ENCODE assay signal across 24 cellular contexts in the genomic region with DNA sequence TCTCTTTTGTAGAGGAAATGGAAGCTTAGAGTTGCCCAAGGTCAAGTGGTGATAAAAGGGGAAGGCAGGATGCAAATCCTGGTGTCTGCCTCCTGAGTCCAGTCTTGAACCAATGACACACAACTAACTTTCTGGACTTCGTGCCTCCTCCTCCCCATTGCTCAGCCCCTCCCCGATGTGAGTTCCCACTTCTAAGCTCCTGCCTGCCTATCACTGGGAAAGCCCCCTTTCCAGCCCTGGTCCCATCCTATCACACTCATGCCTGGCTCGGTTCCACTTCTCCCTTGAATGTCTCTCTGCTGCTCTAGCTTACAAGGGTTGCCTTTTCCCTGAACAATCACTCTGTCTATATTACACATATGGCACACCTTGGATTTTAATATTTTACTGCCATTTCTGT.
"Had no signal": no experiment of that assay in that cellular context is flagged by ENCODE, and none has a peak within 500 bp of the region (broad histone marks: within the 10 kb centered on the region; RNA-seq: fewer than 3 reads in every experiment).

No MANE protein-coding gene starts in this region.

- FAIRE-seq: small intestine had no signal

- H3K4me1 ChIP-seq: breast epithelium, sigmoid colon, suprapubic skin, tibial artery had no signal

- H3K27ac Mint-ChIP-seq: activated CD4-positive, alpha-beta memory T cell treated with anti-CD3 and anti-CD28 coated beads for 36 hours; activated CD4-positive, alpha-beta T cell treated with anti-CD3 and anti-CD28 coated beads, Interleukin-2, amount 10 ng/mL, durations not matched to agents 24 days and 14 days; activated naive CD4-positive, alpha-beta T cell treated with anti-CD3 and anti-CD28 coated beads, Interleukin-2, amount 50 U/mL, for 72 hours; activated T-helper 17 cell treated with anti-CD3 and anti-CD28 coated beads, Interleukin-2, amount 50 U/mL, for 72 hours; nephron; progenitor cell of endocrine pancreas; T-helper 17 cell had no signal

- H3K4me3 ChIP-seq: breast epithelium, esophagus squamous epithelium, left ventricle myocardium inferior, ovary, sigmoid colon, suprapubic skin, tibial artery had no signal

- H3K27ac ChIP-seq: breast epithelium, esophagus squamous epithelium, left ventricle myocardium inferior, neutrophil, ovary, sigmoid colon, suprapubic skin, tibial artery had no signal

- ATAC-seq: activated naive CD4-positive, alpha-beta T cell treated with anti-CD3 and anti-CD28 coated beads, Interleukin-2, amount 50 U/mL, for 72 hours; activated T-cell treated with anti-CD3 and anti-CD28 coated beads, Interleukin-2, amount 50 U/mL, for 4 hours; activated T-helper 17 cell treated with anti-CD3 and anti-CD28 coated beads, Interleukin-2, amount 50 U/mL, for 72 hours; T-helper 17 cell had no signal

- H3K36me3 ChIP-seq: breast epithelium, esophagus squamous epithelium, left ventricle myocardium inferior, neutrophil, ovary, sigmoid colon, suprapubic skin, tibial artery had no signal

- H3K9me3 Mint-ChIP-seq: activated CD4-positive, alpha-beta memory T cell treated with anti-CD3 and anti-CD28 coated beads for 36 hours; activated CD4-positive, alpha-beta T cell treated with anti-CD3 and anti-CD28 coated beads, Interleukin-2, amount 10 ng/mL, durations not matched to agents 24 days and 14 days; activated naive CD4-positive, alpha-beta T cell treated with anti-CD3 and anti-CD28 coated beads, Interleukin-2, amount 50 U/mL, for 72 hours; activated T-cell treated with anti-CD3 and anti-CD28 coated beads, Interleukin-2, amount 50 U/mL, for 4 hours; activated T-helper 17 cell treated with anti-CD3 and anti-CD28 coated beads, Interleukin-2, amount 50 U/mL, for 72 hours; nephron had no signal

- H3K4me3 Mint-ChIP-seq: activated CD4-positive, alpha-beta memory T cell treated with anti-CD3 and anti-CD28 coated beads for 36 hours; activated CD4-positive, alpha-beta T cell treated with anti-CD3 and anti-CD28 coated beads, Interleukin-2, amount 10 ng/mL, durations not matched to agents 24 days and 14 days; activated T-cell treated with anti-CD3 and anti-CD28 coated beads, Interleukin-2, amount 50 U/mL, for 4 hours; activated T-helper 17 cell treated with anti-CD3 and anti-CD28 coated beads, Interleukin-2, amount 50 U/mL, for 72 hours; nephron; T-helper 17 cell had no signal

- H3K27me3 ChIP-seq: breast epithelium, esophagus squamous epithelium, ovary, sigmoid colon, tibial artery had no signal

- H3K4me1 Mint-ChIP-seq: activated T-helper 17 cell treated with anti-CD3 and anti-CD28 coated beads, Interleukin-2, amount 50 U/mL, for 72 hours; nephron had no signal

- H3K36me3 Mint-ChIP-seq: activated CD4-positive, alpha-beta memory T cell treated with anti-CD3 and anti-CD28 coated beads for 36 hours; activated naive CD4-positive, alpha-beta T cell treated with anti-CD3 and anti-CD28 coated beads, Interleukin-2, amount 50 U/mL, for 72 hours had no signal

- H3K9me3 ChIP-seq: breast epithelium, esophagus squamous epithelium, left ventricle myocardium inferior, neutrophil, ovary, sigmoid colon, suprapubic skin, tibial artery had no signal

- DNase-seq: activated CD4-positive, alpha-beta memory T cell treated with anti-CD3 and anti-CD28 coated beads for 36 hours; activated CD4-positive, alpha-beta T cell treated with anti-CD3 and anti-CD28 coated beads, Interleukin-2, amount 10 ng/mL, durations not matched to agents 24 days and 14 days; activated CD4-positive, CD25-positive, alpha-beta regulatory T cell treated with anti-CD3 and anti-CD28 coated beads, Interleukin-2, amount 50 U/mL, for 72 hours; activated gamma-delta T cell treated with Interleukin-2 at 50 U/mL for 16 hours; activated T-cell treated with anti-CD3 and anti-CD28 coated beads, Interleukin-2, amount 50 U/mL, for 4 hours; central memory CD4-positive, alpha-beta T cell; esophagus squamous epithelium; foreskin melanocyte; left ventricle myocardium inferior; ovary; retina; sigmoid colon; small intestine; stimulated activated naive CD4-positive, alpha-beta T cell; T-helper 17 cell; T1000; tibial artery had no signal
